Comparison of ENCODE assay signal across 23 cellular contexts in the genomic region with DNA sequence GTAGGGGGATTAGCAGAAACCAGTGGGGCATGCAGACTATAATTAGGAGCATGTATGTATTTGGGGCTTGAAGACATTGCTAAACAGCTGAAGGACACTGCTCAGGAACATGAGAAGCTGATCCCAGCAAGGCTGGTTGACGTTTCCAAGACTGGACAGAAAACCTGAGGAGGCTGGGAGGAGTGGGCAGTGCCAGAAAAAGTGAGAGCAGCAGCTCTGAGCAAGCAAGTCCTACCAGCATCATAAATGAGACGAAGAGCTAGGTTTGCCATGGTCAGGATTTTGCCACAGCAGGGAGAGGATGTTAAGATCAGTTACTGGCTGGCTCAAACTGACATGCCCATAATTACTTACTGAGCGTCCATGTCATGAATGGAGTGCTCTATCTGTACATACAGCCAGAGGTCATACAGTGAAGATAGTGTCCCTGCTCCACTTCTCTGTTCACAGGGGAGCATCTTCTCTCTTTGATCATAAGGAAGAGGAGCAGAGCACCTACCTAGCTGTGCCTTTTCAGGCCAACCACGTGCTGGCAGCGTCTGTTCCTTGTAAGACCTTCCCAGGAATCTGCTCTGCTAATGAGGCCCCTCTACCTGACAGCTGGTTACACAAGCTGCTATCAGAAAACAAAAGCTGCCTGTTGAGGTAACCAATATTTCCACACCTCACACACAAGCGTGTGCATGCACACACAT. TPM values are rescaled to one million over a fixed set of nuclear protein-coding genes. Genes with fewer than 3 reads are reported as not detected.
A peak's percentile ranks its signal among the peaks of the same experiment; 100 is the strongest.
DNase-seq lines count a peak whose midpoint lies in the region; ATAC-seq, FAIRE-seq and TF ChIP-seq lines count a peak whose summit lies in the region.
"Had no signal": no experiment of that assay in that cellular context is flagged by ENCODE, and none has a peak within 500 bp of the region (broad histone marks: within the 10 kb centered on the region; RNA-seq: fewer than 3 reads in every experiment).

No MANE protein-coding gene starts in this region.

- peaks cover 2% of the 10 kb centered on the region for H3K4me1 Mint-ChIP-seq in astrocyte (ENCODE audit: low read depth, unreplicated experiment)
- peaks cover 48% of the 10 kb centered on the region for H3K4me1 Mint-ChIP-seq in osteocyte (ENCODE audit: unreplicated experiment)
- H3K4me1 Mint-ChIP-seq: B cell had no signal

- H3K4me3 ChIP-seq in astrocyte (ENCODE audit: insufficient read depth, low read depth, low read length) (no peak overlapping the region), uterus (no peak overlapping the region)

- no peak overlapping the region for H2AFZ ChIP-seq in astrocyte (ENCODE audit: low read depth, low read length)

- no peaks in the 10 kb centered on the region for H3K9me3 ChIP-seq in astrocyte (ENCODE audit: insufficient read depth, low read depth, low read length)
- H3K9me3 ChIP-seq in uterus, result no peaks in the 10 kb centered on the region

- H3K27ac ChIP-seq in astrocyte (ENCODE audit: low read depth, low read length), result no peak overlapping the region
- H3K27ac ChIP-seq in uterus, result no peak overlapping the region
- H3K27ac ChIP-seq: 22Rv1 had no signal

- no peaks in the 10 kb centered on the region for H3K27me3 Mint-ChIP-seq in astrocyte (ENCODE audit: low read depth, unreplicated experiment)
- H3K27me3 Mint-ChIP-seq in osteocyte (ENCODE audit: unreplicated experiment), result no peaks in the 10 kb centered on the region
- H3K27me3 Mint-ChIP-seq: B cell had no signal

- no peaks in the 10 kb centered on the region for H3K4me1 ChIP-seq in astrocyte (ENCODE audit: insufficient read depth, low read length)
- no peaks in the 10 kb centered on the region for H3K4me1 ChIP-seq in uterus

- H3K9me3 Mint-ChIP-seq in astrocyte (ENCODE audit: unreplicated experiment), result no peaks in the 10 kb centered on the region
- H3K9me3 Mint-ChIP-seq in osteocyte (ENCODE audit: unreplicated experiment), result no peaks in the 10 kb centered on the region

- TF ChIP-seq CTCF in astrocyte (IDR thresholded peaks at IDR 0.05; ENCODE audit: insufficient read depth, low read depth, low read length) (no peak), osteocyte (IDR thresholded peaks at IDR 0.05) (no peak), uterus (IDR thresholded peaks at IDR 0.05) (no peak)

- no peak overlapping the region for H3K9ac ChIP-seq in astrocyte (ENCODE audit: low read length)

- H3K4me3 Mint-ChIP-seq in astrocyte (ENCODE audit: unreplicated experiment), result no peak overlapping the region
- no peak overlapping the region for H3K4me3 Mint-ChIP-seq in osteocyte (ENCODE audit: unreplicated experiment)
- H3K4me3 Mint-ChIP-seq: B cell had no signal

- H3K27ac Mint-ChIP-seq in astrocyte (ENCODE audit: unreplicated experiment) (peak overlapping the region; percentile 11), osteocyte (ENCODE audit: unreplicated experiment) (peak overlapping the region; percentile 12)
- H3K27ac Mint-ChIP-seq: B cell had no signal

- H3K36me3 Mint-ChIP-seq in astrocyte (ENCODE audit: low read depth, unreplicated experiment), result peaks cover 16% of the 10 kb centered on the region
- H3K36me3 Mint-ChIP-seq in osteocyte (ENCODE audit: unreplicated experiment), result peaks cover 53% of the 10 kb centered on the region

- no peak for ATAC-seq in GM18498 (IDR thresholded peaks at IDR 0.05; ENCODE audit: unreplicated experiment)
- ATAC-seq: PC-3 had no signal

- peak; percentile 25 for DNase-seq in NCI-H1694 treated with DMSO at 0.1 percent for 48 hours (lab: John Stamatoyannopoulos, UW)
- DNase-seq in NCI-H1694 (lab: John Stamatoyannopoulos, UW), result no peak
- DNase-seq in NCI-H2171 treated with DMSO at 0.1 percent for 48 hours (lab: John Stamatoyannopoulos, UW), result peak; percentile 85
- no peak for DNase-seq in astrocyte (ENCODE audit: low read depth)
- DNase-seq in osteocyte (ENCODE audit: extremely low spot score, unreplicated experiment), result no peak
- DNase-seq in uterus, result no peak
- no peak for DNase-seq in 8988T
- DNase-seq: COR-L47, DMS153, GF-D8, MM.1S, NCI-H1092, NCI-H1436 treated with DMSO at 0.1 percent for 48 hours, NCI-H2081, NCI-H510A treated with DMSO at 0.1 percent for 48 hours, PC-3, RPMI8226, SIG-M5, T-helper 1 cell had no signal

- no peaks in the 10 kb centered on the region for H3K36me3 ChIP-seq in astrocyte (ENCODE audit: insufficient read depth, low read length)
- H3K36me3 ChIP-seq in uterus, result no peaks in the 10 kb centered on the region

- no peak overlapping the region for H3K4me2 ChIP-seq in astrocyte (ENCODE audit: low read length)

- TF ChIP-seq POLR2A in uterus (IDR thresholded peaks at IDR 0.05), result no peak

- no peaks in the 10 kb centered on the region for H4K20me1 ChIP-seq in astrocyte (ENCODE audit: insufficient read depth, low read length)

- peaks cover 20% of the 10 kb centered on the region for H3K79me2 ChIP-seq in astrocyte (ENCODE audit: insufficient read depth, low read length)

- no peak for FAIRE-seq in astrocyte (lab: Jason Lieb, UNC)

- H3K27me3 ChIP-seq in astrocyte (ENCODE audit: insufficient read depth, low read length), result no peaks in the 10 kb centered on the region
- H3K27me3 ChIP-seq in uterus, result no peaks in the 10 kb centered on the region

- intact Hi-C loops in uterus (cut with DNase I; ENCODE audit: low total_unique reads), result no loop called here

RNA-seq across cellular contexts. Expression of gene PDE1C, which starts 44.7 kb away (rescaled TPM):
- 14.9 and 31.6 TPM in 2 replicates for total RNA-seq in astrocyte
- total RNA-seq in osteocyte, result 187 and 193 TPM in 2 replicates
- 10 to 100 TPM in 3 of 4 donors, 1 to 10 TPM in 1; 5.9 to 26.4 (median 13.7) TPM for total RNA-seq in uterus
- total RNA-seq: LHCN-M2 had no signal

Comparison
In these comparisons a context has a peak if more than half of its experiments do, and no peak if none do; other contexts are left out.
1. DNase-seq: peak in NCI-H1694 treated with DMSO at 0.1 percent for 48 hours (single experiment) and NCI-H2171 treated with DMSO at 0.1 percent for 48 hours (single experiment); none in NCI-H1694 (single experiment), astrocyte (single experiment), osteocyte (single experiment), uterus (0 of 2) and 8988T (single experiment).